ENCODE assay signal across 16 cellular contexts in the genomic region with DNA sequence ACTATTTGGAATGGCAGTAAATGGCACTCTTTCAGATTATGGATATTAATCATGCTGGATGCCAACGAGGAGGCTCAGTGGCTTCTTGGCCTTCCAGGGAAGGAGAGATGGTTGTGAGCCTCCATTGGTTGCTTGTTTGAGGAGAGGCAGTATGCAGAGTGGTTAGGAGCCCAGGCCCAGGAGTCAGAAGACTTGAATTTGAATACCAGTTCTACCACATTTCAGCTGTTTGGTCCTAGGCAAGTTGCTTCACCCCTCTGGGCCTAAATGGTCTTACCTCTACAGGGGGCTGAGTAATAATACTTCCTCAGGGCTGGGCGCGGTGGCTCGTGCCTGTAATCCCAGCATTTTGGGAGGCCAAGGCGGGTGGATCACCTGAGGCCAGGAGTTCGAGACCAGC.
"Had no signal": no experiment of that assay in that cellular context is flagged by ENCODE, and none has a peak within 500 bp of the region (broad histone marks: within the 10 kb centered on the region; RNA-seq: fewer than 3 reads in every experiment).

No MANE protein-coding gene starts in this region.

- DNase-seq: activated CD4-positive, alpha-beta T cell treated with anti-CD3 and anti-CD28 coated beads for 4 hours; activated CD8-positive, alpha-beta T cell treated with anti-CD3 and anti-CD28 coated beads for 36 hours; activated effector memory CD4-positive, alpha-beta T cell treated with Interleukin-2 at 50 U/mL for 16 hours; activated T-cell treated with anti-CD3 and anti-CD28 coated beads, Interleukin-2, amount 50 U/mL, for 4 hours; central memory CD4-positive, alpha-beta T cell; glutamatergic neuron; naive thymus-derived CD8-positive, alpha-beta T cell; upper lobe of right lung had no signal

- H3K27me3 ChIP-seq: adrenal gland, esophagus muscularis mucosa, spleen, suprapubic skin, upper lobe of right lung had no signal

- H3K27ac ChIP-seq: esophagus muscularis mucosa, suprapubic skin, upper lobe of right lung had no signal

- H3K9me3 ChIP-seq: adrenal gland, esophagus muscularis mucosa, mucosa of descending colon, spleen, suprapubic skin, upper lobe of right lung had no signal

- H3K36me3 ChIP-seq: adrenal gland, spleen had no signal

- H3K4me3 ChIP-seq: adrenal gland, coronary artery, esophagus muscularis mucosa, lung, mucosa of descending colon, spleen, suprapubic skin, upper lobe of right lung had no signal

- ATAC-seq: activated CD8-positive, alpha-beta T cell treated with anti-CD3 and anti-CD28 coated beads for 36 hours; activated T-cell treated with anti-CD3 and anti-CD28 coated beads, Interleukin-2, amount 50 U/mL, for 4 hours; naive thymus-derived CD8-positive, alpha-beta T cell; upper lobe of right lung; WTC11 had no signal
